In genomic region chr12:112944028-112944690, GRCh38 we compare ENCODE assay signal across 1 cellular context.
A peak's percentile ranks its signal among the peaks of the same experiment; 100 is the strongest.
TF ChIP-seq lines count a peak whose summit lies in the region.

No MANE protein-coding gene starts in this region.

TF ChIP-seq in K562, 482 proteins besides CTCF, POLR2A, EP300 and RAD21:
- peak; percentile 69 for TF ChIP-seq ZNF316 (IDR thresholded peaks at IDR 0.05)
- TF ChIP-seq MAFG (tag; conservative IDR thresholded peaks at IDR 0.05): peak; percentile 70
- no peak for TF ChIP-seq PKNOX1 (IDR thresholded peaks at IDR 0.05)
- TF ChIP-seq MAFF (IDR thresholded peaks at IDR 0.05; ENCODE audit: low read length): peak; percentile 59; the same call in 1 of the 2 replicates
- TF ChIP-seq CCAR2 (IDR thresholded peaks at IDR 0.05; ENCODE audit: low read depth, low read length): no peak
- no peak for TF ChIP-seq TCF7 (IDR thresholded peaks at IDR 0.05; ENCODE audit: borderline replicate concordance)
- TF ChIP-seq ILK (tag; IDR thresholded peaks at IDR 0.05; ENCODE audit: borderline replicate concordance, low read depth): no peak
- TF ChIP-seq MAFK (IDR thresholded peaks at IDR 0.05; ENCODE audit: low read length): peak; percentile 75
- TF ChIP-seq FIP1L1 (IDR thresholded peaks at IDR 0.05; ENCODE audit: low read depth, low read length, poor library complexity, severe bottlenecking): no peak
- peak; percentile 71; the same call in 1 of the 2 replicates for TF ChIP-seq C11orf30 (IDR thresholded peaks at IDR 0.05; ENCODE audit: low read depth)
- TF ChIP-seq TCF3 (CRISPR knock-in tag; IDR thresholded peaks at IDR 0.05): no peak
- TF ChIP-seq CEBPB (tag; IDR thresholded peaks at IDR 0.05): no peak
- no peak for TF ChIP-seq ZNF583 (CRISPR knock-in tag; IDR thresholded peaks at IDR 0.05)
